Comparison of ENCODE assay signal across 1 cellular context in the genomic region with DNA sequence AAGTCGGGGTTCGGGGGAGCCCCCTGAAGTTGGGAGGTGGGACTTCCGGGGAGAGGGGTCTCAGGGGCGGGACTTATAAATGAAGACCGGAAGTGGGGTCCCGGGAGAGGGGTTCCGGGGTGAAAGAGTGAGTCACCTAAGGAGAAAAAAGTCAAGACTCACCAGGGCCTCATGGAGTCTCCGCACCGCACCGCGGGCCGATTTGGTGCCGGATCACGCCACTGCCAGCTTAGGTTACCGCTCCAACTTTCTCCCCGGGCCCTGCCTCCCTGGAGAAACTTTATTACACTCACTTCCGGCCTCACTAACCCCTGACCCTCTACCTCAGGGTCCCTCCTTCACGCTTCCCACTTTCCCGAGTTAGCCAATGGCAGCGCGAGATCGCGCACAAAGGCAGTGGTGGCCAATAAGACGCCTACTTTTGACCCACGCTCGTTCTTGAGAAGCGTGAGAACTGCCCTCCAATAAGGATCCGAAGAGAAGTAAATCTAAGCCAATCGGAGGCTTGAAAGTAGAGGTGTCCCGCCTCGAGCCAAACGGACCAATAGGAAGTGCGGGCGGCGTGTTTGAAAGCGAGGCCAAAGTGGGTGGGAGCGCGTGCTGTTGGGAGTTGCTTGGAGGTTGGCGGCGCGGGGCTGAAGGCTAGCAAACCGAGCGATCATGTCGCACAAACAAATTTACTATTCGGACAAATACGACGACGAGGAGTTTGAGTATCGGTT.
TF ChIP-seq lines count a peak whose summit lies in the region.

CKS1B (plus strand) TSS at position 596 of the 722 bp plus-strand sequence; CDS start at position 661, 65 bp downstream.

TF ChIP-seq in WTC11, 78 proteins besides CTCF, POLR2A, EP300 and RAD21 (continued from another document):
- no peak for TF ChIP-seq TCF7 (CRISPR knock-in tag; IDR thresholded peaks at IDR 0.05; ENCODE audit: low read depth)
- no peak for TF ChIP-seq SMAD4 (CRISPR knock-in tag; IDR thresholded peaks at IDR 0.05)
- TF ChIP-seq, protein P1, sequence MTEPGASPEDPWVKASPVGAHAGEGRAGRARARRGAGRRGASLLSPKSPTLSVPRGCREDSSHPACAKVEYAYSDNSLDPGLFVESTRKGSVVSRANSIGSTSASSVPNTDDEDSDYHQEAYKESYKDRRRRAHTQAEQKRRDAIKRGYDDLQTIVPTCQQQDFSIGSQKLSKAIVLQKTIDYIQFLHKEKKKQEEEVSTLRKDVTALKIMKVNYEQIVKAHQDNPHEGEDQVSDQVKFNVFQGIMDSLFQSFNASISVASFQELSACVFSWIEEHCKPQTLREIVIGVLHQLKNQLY (CRISPR knock-in tag; IDR thresholded peaks at IDR 0.05) = no peak
- TF ChIP-seq RORB (CRISPR knock-in tag; IDR thresholded peaks at IDR 0.05) = no peak
- TF ChIP-seq ESRRA (CRISPR knock-in tag; IDR thresholded peaks at IDR 0.05; ENCODE audit: borderline replicate concordance) = no peak
- no peak for TF ChIP-seq ZNF532 (CRISPR knock-in tag; IDR thresholded peaks at IDR 0.05; ENCODE audit: borderline replicate concordance)
- peak; percentile 98 for TF ChIP-seq MYBL2 (CRISPR knock-in tag; IDR thresholded peaks at IDR 0.05)
- TF ChIP-seq ZNF281 (CRISPR knock-in tag; IDR thresholded peaks at IDR 0.05) = no peak
- TF ChIP-seq, protein P2, sequence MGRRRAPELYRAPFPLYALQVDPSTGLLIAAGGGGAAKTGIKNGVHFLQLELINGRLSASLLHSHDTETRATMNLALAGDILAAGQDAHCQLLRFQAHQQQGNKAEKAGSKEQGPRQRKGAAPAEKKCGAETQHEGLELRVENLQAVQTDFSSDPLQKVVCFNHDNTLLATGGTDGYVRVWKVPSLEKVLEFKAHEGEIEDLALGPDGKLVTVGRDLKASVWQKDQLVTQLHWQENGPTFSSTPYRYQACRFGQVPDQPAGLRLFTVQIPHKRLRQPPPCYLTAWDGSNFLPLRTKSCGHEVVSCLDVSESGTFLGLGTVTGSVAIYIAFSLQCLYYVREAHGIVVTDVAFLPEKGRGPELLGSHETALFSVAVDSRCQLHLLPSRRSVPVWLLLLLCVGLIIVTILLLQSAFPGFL (CRISPR knock-in tag; IDR thresholded peaks at IDR 0.05; ENCODE audit: borderline replicate concordance) = no peak
- no peak for TF ChIP-seq ZBTB21 (CRISPR knock-in tag; IDR thresholded peaks at IDR 0.05; ENCODE audit: borderline replicate concordance)
- no peak for TF ChIP-seq ZNF219 (CRISPR knock-in tag; IDR thresholded peaks at IDR 0.05; ENCODE audit: borderline replicate concordance)
- no peak for TF ChIP-seq FOXP4 (CRISPR knock-in tag; IDR thresholded peaks at IDR 0.05)
- no peak for TF ChIP-seq E2F1 (CRISPR knock-in tag; IDR thresholded peaks at IDR 0.05)
- TF ChIP-seq JUN (CRISPR knock-in tag; IDR thresholded peaks at IDR 0.05) = no peak
- no peak for TF ChIP-seq AFF4 (CRISPR knock-in tag; IDR thresholded peaks at IDR 0.05; ENCODE audit: borderline replicate concordance)
- TF ChIP-seq ZNF232 (CRISPR knock-in tag; IDR thresholded peaks at IDR 0.05) = peak; percentile 67; the same call in 1 of the 2 replicates
- TF ChIP-seq KAT7 (CRISPR knock-in tag; IDR thresholded peaks at IDR 0.05; ENCODE audit: borderline replicate concordance) = no peak
- TF ChIP-seq IRF2 (CRISPR knock-in tag; IDR thresholded peaks at IDR 0.05; ENCODE audit: borderline replicate concordance, low read depth) = no peak
- TF ChIP-seq NR1H2 (CRISPR knock-in tag; IDR thresholded peaks at IDR 0.05) = no peak
- TF ChIP-seq TEAD1 (CRISPR knock-in tag; IDR thresholded peaks at IDR 0.05) = no peak
- TF ChIP-seq ZNF396 (CRISPR knock-in tag; IDR thresholded peaks at IDR 0.05; ENCODE audit: borderline replicate concordance) = no peak
- TF ChIP-seq FOXJ3 (CRISPR knock-in tag; IDR thresholded peaks at IDR 0.05; ENCODE audit: borderline replicate concordance) = no peak
- no peak for TF ChIP-seq ZNF671 (CRISPR knock-in tag; IDR thresholded peaks at IDR 0.05)
- TF ChIP-seq ZNF138 (CRISPR knock-in tag; conservative IDR thresholded peaks at IDR 0.05) = no peak
- TF ChIP-seq CBFB (CRISPR knock-in tag; IDR thresholded peaks at IDR 0.05; ENCODE audit: low read depth) = no peak
- TF ChIP-seq, protein P3, sequence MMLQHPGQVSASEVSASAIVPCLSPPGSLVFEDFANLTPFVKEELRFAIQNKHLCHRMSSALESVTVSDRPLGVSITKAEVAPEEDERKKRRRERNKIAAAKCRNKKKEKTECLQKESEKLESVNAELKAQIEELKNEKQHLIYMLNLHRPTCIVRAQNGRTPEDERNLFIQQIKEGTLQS (CRISPR knock-in tag; conservative IDR thresholded peaks at IDR 0.05) = no peak
- no peak for TF ChIP-seq NR3C1 (CRISPR knock-in tag; conservative IDR thresholded peaks at IDR 0.05; ENCODE audit: low read depth)
- no peak for TF ChIP-seq ZNF425 (CRISPR knock-in tag; conservative IDR thresholded peaks at IDR 0.05)
- peak; percentile 63 for TF ChIP-seq SMAD3 (CRISPR knock-in tag; IDR thresholded peaks at IDR 0.05; ENCODE audit: borderline replicate concordance)
- TF ChIP-seq, protein P4, sequence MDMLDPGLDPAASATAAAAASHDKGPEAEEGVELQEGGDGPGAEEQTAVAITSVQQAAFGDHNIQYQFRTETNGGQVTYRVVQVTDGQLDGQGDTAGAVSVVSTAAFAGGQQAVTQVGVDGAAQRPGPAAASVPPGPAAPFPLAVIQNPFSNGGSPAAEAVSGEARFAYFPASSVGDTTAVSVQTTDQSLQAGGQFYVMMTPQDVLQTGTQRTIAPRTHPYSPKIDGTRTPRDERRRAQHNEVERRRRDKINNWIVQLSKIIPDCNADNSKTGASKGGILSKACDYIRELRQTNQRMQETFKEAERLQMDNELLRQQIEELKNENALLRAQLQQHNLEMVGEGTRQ (CRISPR knock-in tag; IDR thresholded peaks at IDR 0.05) = no peak
- TF ChIP-seq ZNF416 (CRISPR knock-in tag; IDR thresholded peaks at IDR 0.05) = no peak
- TF ChIP-seq ZNF317 (CRISPR knock-in tag; IDR thresholded peaks at IDR 0.05; ENCODE audit: borderline replicate concordance, low read depth) = no peak
- TF ChIP-seq SOX15 (CRISPR knock-in tag; IDR thresholded peaks at IDR 0.05) = no peak
- TF ChIP-seq GRHL2 (CRISPR knock-in tag; IDR thresholded peaks at IDR 0.05; ENCODE audit: insufficient replicate concordance, severe bottlenecking) = no peak
- no peak for TF ChIP-seq ZNF121 (CRISPR knock-in tag; IDR thresholded peaks at IDR 0.05)
- no peak for TF ChIP-seq ZNF263 (CRISPR knock-in tag; IDR thresholded peaks at IDR 0.05; ENCODE audit: low read depth)
TF ChIP-seq in WTC11: peak in this region for 17.
